ENCODE assay signal across 9 cellular contexts in genomic region chr1:3650248-3651010, GRCh38. TPM values are rescaled to one million over a fixed set of nuclear protein-coding genes. Genes with fewer than 3 reads are reported as not detected.
DNase-seq lines count a peak whose midpoint lies in the region; ATAC-seq, FAIRE-seq and TF ChIP-seq lines count a peak whose summit lies in the region.
"Had no signal": no experiment of that assay in that cellular context is flagged by ENCODE, and none has a peak within 500 bp of the region (broad histone marks: within the 10 kb centered on the region; RNA-seq: fewer than 3 reads in every experiment).

No MANE protein-coding gene starts in this region.

- ATAC-seq in CD4-positive, alpha-beta T cell (ENCODE audit: poor library complexity): no peak
- ATAC-seq in HG02885 (IDR thresholded peaks at IDR 0.05; ENCODE audit: poor library complexity, unreplicated experiment) (no peak), HG02610 (IDR thresholded peaks at IDR 0.05; ENCODE audit: unreplicated experiment) (no peak)

- H3K9me2 ChIP-seq in OCI-LY1 (ENCODE audit: low read depth, low read length): no peaks in the 10 kb centered on the region

- H3K4me1 ChIP-seq in OCI-LY1 (ENCODE audit: insufficient read depth, low read length, severe bottlenecking): peaks cover 15% of the 10 kb centered on the region

- H3K4me1 Mint-ChIP-seq in CD4-positive, alpha-beta T cell (ENCODE audit: low read depth): peaks cover 37% of the 10 kb centered on the region
- peaks cover 24% of the 10 kb centered on the region for H3K4me1 Mint-ChIP-seq in neural crest cell

- H3K27ac ChIP-seq in CD4-positive, alpha-beta T cell (ENCODE audit: low read depth, low read length): no peak overlapping the region
- no peak overlapping the region for H3K27ac ChIP-seq in OCI-LY1 (ENCODE audit: low read depth, low read length, poor library complexity, severe bottlenecking)

- no peak for TF ChIP-seq CTCF in CD4-positive, alpha-beta T cell (IDR thresholded peaks at IDR 0.05)
- no peak for TF ChIP-seq CTCF in OCI-LY1 (IDR thresholded peaks at IDR 0.05; ENCODE audit: low read length)
- no peak for TF ChIP-seq CTCF in neural crest cell (conservative IDR thresholded peaks at IDR 0.05)

- no peaks in the 10 kb centered on the region for H3K9me3 Mint-ChIP-seq in CD4-positive, alpha-beta T cell
- no peaks in the 10 kb centered on the region for H3K9me3 Mint-ChIP-seq in neural crest cell
- H3K9me3 Mint-ChIP-seq: activated naive CD4-positive, alpha-beta T cell treated with anti-CD3 and anti-CD28 coated beads, Interleukin-2, amount 50 U/mL, for 72 hours had no signal

- no peak overlapping the region for H3K9ac ChIP-seq in OCI-LY1 (ENCODE audit: low read length)

- peak overlapping the region; percentile 86 for H3K4me3 Mint-ChIP-seq in CD4-positive, alpha-beta T cell
- peak overlapping the region; percentile 87 for H3K4me3 Mint-ChIP-seq in neural crest cell

- H3F3A ChIP-seq in OCI-LY1 (ENCODE audit: insufficient read depth, low read length): no peaks in the 10 kb centered on the region

- H4K20me1 ChIP-seq in OCI-LY1 (ENCODE audit: insufficient read depth, low read length): no peaks in the 10 kb centered on the region

- CTCF ChIA-PET in CD4-positive, alpha-beta T cell (lab: Charles Lee): interaction anchor here (1.2 kb wide), 1 partner anchor 24 kb away, joined by 3 read pairs; no protein-coding TSS in a partner anchor

- peaks cover 34% of the 10 kb centered on the region for H3K27me3 ChIP-seq in CD4-positive, alpha-beta T cell (ENCODE audit: control insufficient read depth, insufficient read depth, low read length)
- no peaks in the 10 kb centered on the region; the same call in 1 of the 2 replicates for H3K27me3 ChIP-seq in OCI-LY1 (ENCODE audit: insufficient read depth, low read length)

- peaks cover 6% of the 10 kb centered on the region; the same call in 1 of the 2 replicates for H3K36me3 ChIP-seq in OCI-LY1 (ENCODE audit: insufficient read depth, low read length)

- no peaks in the 10 kb centered on the region for H3K9me3 ChIP-seq in CD4-positive, alpha-beta T cell (ENCODE audit: control insufficient read depth, low read length)
- no peaks in the 10 kb centered on the region for H3K9me3 ChIP-seq in OCI-LY1 (ENCODE audit: low read length)

- no peak overlapping the region for H3K27ac Mint-ChIP-seq in CD4-positive, alpha-beta T cell
- H3K27ac Mint-ChIP-seq in neural crest cell (ENCODE audit: unreplicated experiment): no peak overlapping the region

- FAIRE-seq in endometrium (lab: Jason Lieb, UNC): peak; percentile 45

- DNase-seq in CD4-positive, alpha-beta T cell: no peak
- DNase-seq in neural crest cell (ENCODE audit: low read depth, low spot score): no peak
- no peak for DNase-seq in SKM-1 (lab: John Stamatoyannopoulos, UW; ENCODE audit: unreplicated experiment)
- no peak for DNase-seq in NCI-H1092 treated with DMSO at 0.1 percent for 48 hours (lab: John Stamatoyannopoulos, UW)

- no peaks in the 10 kb centered on the region for H3K79me2 ChIP-seq in OCI-LY1 (ENCODE audit: insufficient read depth, low read length)

- H3K36me3 Mint-ChIP-seq in CD4-positive, alpha-beta T cell (ENCODE audit: low read depth): peaks cover 23% of the 10 kb centered on the region
- no peaks in the 10 kb centered on the region for H3K36me3 Mint-ChIP-seq in neural crest cell (ENCODE audit: low read depth)
- H3K36me3 Mint-ChIP-seq: activated naive CD4-positive, alpha-beta T cell treated with anti-CD3 and anti-CD28 coated beads, Interleukin-2, amount 50 U/mL, for 72 hours had no signal

- H2AFZ ChIP-seq in OCI-LY1 (ENCODE audit: low read length): no peak overlapping the region

- H3K4me3 ChIP-seq in OCI-LY1 (ENCODE audit: low read depth, low read length, poor library complexity, severe bottlenecking): peak overlapping the region; percentile 81

- POLR2A ChIA-PET in CD4-positive, alpha-beta T cell (lab: Charles Lee): interaction anchor here (1.4 kb wide), 1 partner anchor 26 kb away, joined by 3 read pairs; the partner anchor contains the start of gene TPRG1L

- H3K4me2 ChIP-seq in OCI-LY1 (ENCODE audit: low read length): peak overlapping the region; percentile 71

- intact Hi-C loops in CD4-positive, alpha-beta T cell (cut with DNase I, micrococcal nuclease): loop anchor here in 1 of 2 experiments (1.0 to 2.0 kb wide), 2 partner anchors 26 to 146 kb away; partner anchors contain the start of gene LRRC47

- peaks cover 41% of the 10 kb centered on the region for H3K27me3 Mint-ChIP-seq in CD4-positive, alpha-beta T cell
- H3K27me3 Mint-ChIP-seq in neural crest cell (ENCODE audit: low read depth): peaks cover 55% of the 10 kb centered on the region

RNA-seq across cellular contexts. Expression of gene WRAP73, which starts 0.5 kb away (rescaled TPM):
- total RNA-seq in CD4-positive, alpha-beta T cell: 10 to 100 TPM; 22.3 to 22.7 TPM
- total RNA-seq in neural crest cell: 26.0 and 28.9 TPM in 2 replicates

RNA-seq across cellular contexts. Expression of gene TP73, which starts 1.9 kb away (rescaled TPM):
- total RNA-seq in CD4-positive, alpha-beta T cell: not detected
- total RNA-seq in neural crest cell: 1.5 and 2.1 TPM in 2 replicates

RNA-seq across cellular contexts. Expression of gene TPRG1L, which starts 25.6 kb away (rescaled TPM):
- 10 to 100 TPM; 46.5 to 48.3 TPM for total RNA-seq in CD4-positive, alpha-beta T cell
- 14.5 and 14.9 TPM in 2 replicates for total RNA-seq in neural crest cell

RNA-seq across cellular contexts. Expression of gene MEGF6, which starts 39.1 kb away (rescaled TPM):
- 10 to 100 TPM; 57.5 to 62.2 TPM for total RNA-seq in CD4-positive, alpha-beta T cell
- 36.7 and 38.8 TPM in 2 replicates for total RNA-seq in neural crest cell
